In the genomic region with DNA sequence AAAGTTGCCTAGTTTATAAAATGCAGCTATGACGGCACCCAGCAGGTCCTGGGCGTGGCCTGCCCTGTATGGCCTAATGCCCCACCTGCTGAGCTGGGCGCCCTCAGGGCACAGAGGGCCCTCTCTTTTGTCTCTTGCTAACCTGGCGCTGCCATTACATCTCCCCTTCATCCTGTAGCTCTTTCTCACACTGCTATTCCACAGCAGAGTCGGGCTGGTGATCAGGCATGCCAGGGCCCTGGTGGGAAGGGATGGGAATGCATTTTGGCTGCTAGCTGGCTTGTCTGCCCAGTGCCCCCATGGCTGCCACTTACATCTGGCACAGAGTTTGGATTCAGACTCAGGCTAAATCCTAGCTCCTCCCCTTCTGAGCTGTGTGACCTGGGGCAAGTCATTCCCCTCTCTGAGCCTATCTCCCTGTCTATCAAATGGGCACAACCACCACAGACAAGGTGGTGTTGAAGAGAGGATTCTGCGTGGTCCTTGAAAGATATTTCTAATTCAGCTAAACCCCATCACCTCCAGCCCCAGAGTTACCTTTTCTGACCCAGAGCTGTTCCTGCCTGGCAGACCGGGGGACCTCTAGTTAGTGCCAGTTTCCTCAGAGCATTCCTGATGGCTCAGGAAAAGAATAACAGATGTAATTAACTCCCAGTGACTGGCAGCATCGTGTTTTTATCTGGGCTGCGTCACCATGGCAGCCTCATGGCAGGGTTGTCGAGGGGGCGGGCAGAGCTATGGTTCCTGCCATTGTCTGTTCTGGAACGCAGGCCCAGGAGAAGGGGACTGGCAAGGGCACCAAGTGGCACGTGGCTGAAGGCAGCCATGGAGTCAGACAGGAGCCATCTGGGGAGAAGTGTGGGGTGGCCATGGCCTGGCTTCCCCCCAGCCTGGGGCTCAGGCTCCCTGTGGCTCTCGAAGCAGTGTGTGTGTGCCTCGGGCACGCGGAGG, we compare ENCODE assay signal across 10 cellular contexts. TPM values are rescaled to one million over a fixed set of nuclear protein-coding genes. Genes with fewer than 3 reads are reported as not detected.
DNase-seq lines count a peak whose midpoint lies in the region; ATAC-seq and TF ChIP-seq lines count a peak whose summit lies in the region.
"Had no signal": no experiment of that assay in that cellular context is flagged by ENCODE, and none has a peak within 500 bp of the region (broad histone marks: within the 10 kb centered on the region; RNA-seq: fewer than 3 reads in every experiment).

No MANE protein-coding gene starts in this region.

- peaks cover 20% of the 10 kb centered on the region for H3K4me1 Mint-ChIP-seq in T-helper 2 cell treated with Interferon-gamma antibody and Interleukin-4, amounts not matched to agents 5 μg/mL and 100 μg/mL, for 36 hours (ENCODE audit: low read depth)
- H3K4me1 Mint-ChIP-seq in progenitor cell of endocrine pancreas (ENCODE audit: low read depth): peaks cover 16% of the 10 kb centered on the region

- H3K27ac Mint-ChIP-seq in T-helper 2 cell treated with Interferon-gamma antibody and Interleukin-4, amounts not matched to agents 5 μg/mL and 100 μg/mL, for 36 hours: peak overlapping the region; percentile 52
- H3K27ac Mint-ChIP-seq in progenitor cell of endocrine pancreas: no peak overlapping the region

- H3K36me3 Mint-ChIP-seq in T-helper 2 cell treated with Interferon-gamma antibody and Interleukin-4, amounts not matched to agents 5 μg/mL and 100 μg/mL, for 36 hours (ENCODE audit: low read depth): no peaks in the 10 kb centered on the region
- H3K36me3 Mint-ChIP-seq in progenitor cell of endocrine pancreas (ENCODE audit: insufficient read depth): peaks cover 8% of the 10 kb centered on the region

- in situ Hi-C loops in gastrocnemius medialis (cut with MboI; ENCODE audit: low sequenced_read_pairs in 4 of 4): loop anchor here in 1 of 4 donors (10.0 kb wide), 1 partner anchor 48 kb away; a partner anchor contains a TSS

- H3K27me3 ChIP-seq in dorsolateral prefrontal cortex (no peaks in the 10 kb centered on the region), gastrocnemius medialis (peaks cover 12 to 24% (median 14%) of the 10 kb centered on the region in 3 donors)

- peaks cover 10 to 26% of the 10 kb centered on the region in 2 donors for H3K4me1 ChIP-seq in gastrocnemius medialis

- no peak for TF ChIP-seq CTCF in dorsolateral prefrontal cortex (IDR thresholded peaks at IDR 0.05 in 54 of 56, conservative IDR thresholded peaks at IDR 0.05 in 2 of 56; ENCODE audit: low read depth in 1 of 56, partially characterized antibody in 56 of 56)
- TF ChIP-seq CTCF in progenitor cell of endocrine pancreas (IDR thresholded peaks at IDR 0.05; ENCODE audit: unreplicated experiment): peak; percentile 14
- no peak for TF ChIP-seq CTCF in gastrocnemius medialis (IDR thresholded peaks at IDR 0.05 in 4 of 5, conservative IDR thresholded peaks at IDR 0.05 in 1 of 5)

- peak overlapping the region in 37 of 59 donors; percentile 2 to 92 (median 80) for H3K27ac ChIP-seq in dorsolateral prefrontal cortex
- no peak overlapping the region for H3K27ac ChIP-seq in gastrocnemius medialis

- no peak for ATAC-seq in gastrocnemius medialis
- no peak for ATAC-seq in Right ventricle myocardium superior (ENCODE audit: poor library complexity)

- no peak for DNase-seq in T-helper 2 cell treated with Interferon-gamma antibody and Interleukin-4, amounts not matched to agents 5 μg/mL and 100 μg/mL, for 36 hours (ENCODE audit: low spot score)
- DNase-seq in T-helper 2 cell (no peak), NCI-H69 (lab: John Stamatoyannopoulos, UW) (peak; percentile 60), dorsolateral prefrontal cortex (peak in 4 of 10 donors; percentile 53 to 76 (median 64)), progenitor cell of endocrine pancreas (ENCODE audit: low spot score, unreplicated experiment) (no peak), gastrocnemius medialis (no peak), NCI-H2107 treated with DMSO at 0.1 percent for 48 hours (lab: John Stamatoyannopoulos, UW; ENCODE audit: unreplicated experiment) (no peak), Right ventricle myocardium superior (no peak)
- DNase-seq: NCI-H226 had no signal

- no peaks in the 10 kb centered on the region for H3K9me3 ChIP-seq in gastrocnemius medialis

- H3K36me3 ChIP-seq in gastrocnemius medialis: no peaks in the 10 kb centered on the region

- H3K4me3 Mint-ChIP-seq in T-helper 2 cell treated with Interferon-gamma antibody and Interleukin-4, amounts not matched to agents 5 μg/mL and 100 μg/mL, for 36 hours: peak overlapping the region; percentile 82
- peak overlapping the region; percentile 58 for H3K4me3 Mint-ChIP-seq in progenitor cell of endocrine pancreas (ENCODE audit: low read depth)

- no peak for TF ChIP-seq POLR2A in gastrocnemius medialis (IDR thresholded peaks at IDR 0.05)

- no peaks in the 10 kb centered on the region for H3K9me3 Mint-ChIP-seq in T-helper 2 cell treated with Interferon-gamma antibody and Interleukin-4, amounts not matched to agents 5 μg/mL and 100 μg/mL, for 36 hours
- H3K9me3 Mint-ChIP-seq in progenitor cell of endocrine pancreas (ENCODE audit: low read depth): no peaks in the 10 kb centered on the region
- H3K9me3 Mint-ChIP-seq: activated T-helper 2 cell treated with anti-CD3 and anti-CD28 coated beads, Interferon-gamma antibody, Interleukin-2, Interleukin-4, amounts not matched to agents 10 μg/mL and 5 μg/mL and 100 μg/mL, durations not matched to agents 14 hours and 24 hours and 36 hours had no signal

- H3K27me3 Mint-ChIP-seq in T-helper 2 cell treated with Interferon-gamma antibody and Interleukin-4, amounts not matched to agents 5 μg/mL and 100 μg/mL, for 36 hours (ENCODE audit: low read depth): peaks cover 16% of the 10 kb centered on the region
- peaks cover 7% of the 10 kb centered on the region for H3K27me3 Mint-ChIP-seq in progenitor cell of endocrine pancreas

- intact Hi-C loops in dorsolateral prefrontal cortex (cut with DNase I): no loop called here
- intact Hi-C loops in gastrocnemius medialis (cut with DNase I; ENCODE audit: low total_unique reads): loop anchor here (10.0 kb wide), 1 partner anchor 338 kb away; no protein-coding TSS in a partner anchor
- intact Hi-C loops in Right ventricle myocardium superior (cut with DNase I): no loop called here

- H3K4me3 ChIP-seq in dorsolateral prefrontal cortex (peak overlapping the region in 2 of 59 donors; percentile 67 to 69), gastrocnemius medialis (no peak overlapping the region)

RNA-seq across cellular contexts. Expression of a gene that starts 6.3 kb away (rescaled TPM):
- total RNA-seq in dorsolateral prefrontal cortex (10 to 100 TPM in 119 of 120 experiments, 1 to 10 TPM in 1; 8.4 to 26.6 (median 16.7) TPM), progenitor cell of endocrine pancreas (11.7 and 13.1 TPM in 2 replicates), gastrocnemius medialis (1 to 10 TPM in 2 of 4 donors, under 1 TPM in 1, not detected in 1; 0.63 to 2.0 (median 1.4) TPM), Right ventricle myocardium superior (0.59 TPM)

RNA-seq across cellular contexts. Expression of a gene that starts 20.5 kb away (rescaled TPM):
- 100 to 1,000 TPM in 63 of 120 experiments, 10 to 100 TPM in 57; 46.8 to 130 (median 101) TPM for total RNA-seq in dorsolateral prefrontal cortex
- 396 and 422 TPM in 2 replicates for total RNA-seq in progenitor cell of endocrine pancreas
- total RNA-seq in gastrocnemius medialis: 10 to 100 TPM; 16.3 to 27.5 (median 23.2) TPM
- 24.2 TPM for total RNA-seq in Right ventricle myocardium superior

RNA-seq across cellular contexts. Expression of a gene that starts 26.5 kb away (rescaled TPM):
- 10 to 100 TPM; 25.6 to 45.9 (median 34.0) TPM for total RNA-seq in dorsolateral prefrontal cortex
- 40.2 and 43.0 TPM in 2 replicates for total RNA-seq in progenitor cell of endocrine pancreas
- total RNA-seq in gastrocnemius medialis: 10 to 100 TPM; 12.7 to 40.5 (median 32.2) TPM
- total RNA-seq in Right ventricle myocardium superior: 16.0 TPM

RNA-seq across cellular contexts. Expression of a gene that starts 43.6 kb away (rescaled TPM):
- total RNA-seq in dorsolateral prefrontal cortex (10 to 100 TPM in 15 of 120 experiments, 1 to 10 TPM in 105; 1.8 to 14.5 (median 7.5) TPM), progenitor cell of endocrine pancreas (4.0 and 4.7 TPM in 2 replicates), gastrocnemius medialis (1 to 10 TPM in 1 of 4 donors, under 1 TPM in 2, not detected in 1; 0.36 to 1.2 (median 0.95) TPM), Right ventricle myocardium superior (not detected)

RNA-seq across cellular contexts. Expression of a gene that starts 44.4 kb away (rescaled TPM):
- total RNA-seq in dorsolateral prefrontal cortex (10 to 100 TPM; 12.0 to 88.0 (median 35.5) TPM), progenitor cell of endocrine pancreas (113 and 119 TPM in 2 replicates), gastrocnemius medialis (100 to 1,000 TPM; 132 to 244 (median 220) TPM), Right ventricle myocardium superior (37.0 TPM)

Comparison
In these comparisons a context has a peak if more than half of its experiments do, and no peak if none do; other contexts are left out.
1. H3K27ac ChIP-seq: peak in dorsolateral prefrontal cortex (37 of 59); none in gastrocnemius medialis (0 of 4).